In genomic region chr6:56749632-56750151, GRCh38 we compare ENCODE assay signal across 12 cellular contexts.
DNase-seq lines count a peak whose midpoint lies in the region; ATAC-seq and TF ChIP-seq lines count a peak whose summit lies in the region.
"Had no signal": no experiment of that assay in that cellular context is flagged by ENCODE, and none has a peak within 500 bp of the region (broad histone marks: within the 10 kb centered on the region; RNA-seq: fewer than 3 reads in every experiment).

No MANE protein-coding gene starts in this region.

- H3K27ac Mint-ChIP-seq in MCF 10A (ENCODE audit: low read depth, unreplicated experiment): peak overlapping the region; percentile 91

- H3K36me3 ChIP-seq in breast epithelium: no peaks in the 10 kb centered on the region
- no peaks in the 10 kb centered on the region for H3K36me3 ChIP-seq in upper lobe of left lung
- H3K36me3 ChIP-seq: Peyer's patch had no signal

- ATAC-seq in foreskin keratinocyte (peak; percentile 90), upper lobe of left lung (ENCODE audit: low FRiP score in 2 of 2) (peak; percentile 52 to 77), GM19328 (IDR thresholded peaks at IDR 0.05; ENCODE audit: unreplicated experiment) (no peak)

- DNase-seq in MCF 10A (ENCODE audit: unreplicated experiment): peak; percentile 88
- no peak for DNase-seq in breast epithelium (ENCODE audit: low spot score in 2 of 2)
- DNase-seq in T1000 (lab: John Stamatoyannopoulos, UW): peak; percentile 17
- peak; percentile 85 to 96 for DNase-seq in foreskin keratinocyte
- no peak for DNase-seq in upper lobe of left lung
- no peak for DNase-seq in stimulated activated CD4-positive, alpha-beta T cell treated with anti-CD3 and anti-CD28 coated beads, Interleukin-4, amount 100 ng/mL, for 4 hours
- DNase-seq in NCI-H524 treated with DMSO at 0.1 percent for 48 hours (lab: John Stamatoyannopoulos, UW): no peak
- DNase-seq: activated CD4-positive, alpha-beta T cell treated with anti-CD3 and anti-CD28 coated beads, Interleukin-2, amount 50 U/mL, for 48 hours; MM.1S; Peyer's patch had no signal

- TF ChIP-seq POLR2A in breast epithelium (IDR thresholded peaks at IDR 0.05) (no peak), upper lobe of left lung (IDR thresholded peaks at IDR 0.05) (no peak)

- H3K4me3 Mint-ChIP-seq in MCF 10A (ENCODE audit: unreplicated experiment): peak overlapping the region; percentile 65

- POLR2A ChIA-PET in MCF 10A (lab: Yijun Ruan, JAX): interaction anchor here (0.6 to 11.3 kb wide), 17 partner anchors 8 to 116 kb away, joined by 3 to 192 read pairs (median 7); partner anchors contain the start of gene DST

- no peak for TF ChIP-seq EP300 in upper lobe of left lung (IDR thresholded peaks at IDR 0.05)

- H3K4me3 ChIP-seq in breast epithelium (no peak overlapping the region), upper lobe of left lung (no peak overlapping the region)
- H3K4me3 ChIP-seq: Peyer's patch, skin epidermis had no signal

- H3K27me3 ChIP-seq in breast epithelium: no peaks in the 10 kb centered on the region
- no peaks in the 10 kb centered on the region for H3K27me3 ChIP-seq in foreskin keratinocyte
- H3K27me3 ChIP-seq in upper lobe of left lung: no peaks in the 10 kb centered on the region
- H3K27me3 ChIP-seq: Peyer's patch had no signal

- no peaks in the 10 kb centered on the region for H3K9me3 Mint-ChIP-seq in MCF 10A (ENCODE audit: unreplicated experiment)

- H3K4me1 ChIP-seq in breast epithelium (no peaks in the 10 kb centered on the region), foreskin keratinocyte (peaks cover 63% of the 10 kb centered on the region), upper lobe of left lung (peaks cover 3 to 8% (median 5%) of the 10 kb centered on the region in 4 donors)
- H3K4me1 ChIP-seq: Peyer's patch had no signal

- H3K4me1 Mint-ChIP-seq in MCF 10A (ENCODE audit: insufficient read depth, unreplicated experiment): peaks cover 51% of the 10 kb centered on the region

- CTCF ChIA-PET in MCF 10A (lab: Yijun Ruan, JAX): interaction anchor here (0.7 to 4.1 kb wide), 8 partner anchors 8 to 141 kb away, joined by 3 to 22 read pairs (median 4); no protein-coding TSS in a partner anchor

- TF ChIP-seq CTCF in MCF 10A (IDR thresholded peaks at IDR 0.05; ENCODE audit: unreplicated experiment) (no peak), breast epithelium (IDR thresholded peaks at IDR 0.05) (no peak), foreskin keratinocyte (conservative IDR thresholded peaks at IDR 0.05) (no peak), upper lobe of left lung (IDR thresholded peaks at IDR 0.05) (no peak)

- WGBS in upper lobe of left lung, 2 donors: 95 to 96% methylated on average over 3 of the region's 3 CpGs

- no peaks in the 10 kb centered on the region for H3K27me3 Mint-ChIP-seq in MCF 10A (ENCODE audit: insufficient read depth, unreplicated experiment)

- H3K9me3 ChIP-seq in breast epithelium (no peaks in the 10 kb centered on the region), upper lobe of left lung (no peaks in the 10 kb centered on the region)
- H3K9me3 ChIP-seq: Peyer's patch had no signal

- H3K27ac ChIP-seq in breast epithelium: no peak overlapping the region
- peak overlapping the region; percentile 87 for H3K27ac ChIP-seq in foreskin keratinocyte
- peak overlapping the region in 1 of 4 donors; percentile 20 for H3K27ac ChIP-seq in upper lobe of left lung
- H3K27ac ChIP-seq: Peyer's patch had no signal

- intact Hi-C loops in MCF 10A (cut with micrococcal nuclease) (no loop called here), breast epithelium (cut with DNase I; ENCODE audit: low total_unique reads) (no loop called here)

- H3K36me3 Mint-ChIP-seq in MCF 10A (ENCODE audit: insufficient read depth, unreplicated experiment): no peaks in the 10 kb centered on the region

- no TSS peak for BruUV-seq in MCF 10A (replicated peaks; lab: Mats Ljungman, UMichigan)

Comparison
In these comparisons a context has a peak if more than half of its experiments do, and no peak if none do; other contexts are left out.
1. DNase-seq: peak in MCF 10A (single experiment), T1000 (single experiment) and foreskin keratinocyte (2 of 2); none in breast epithelium (0 of 2), upper lobe of left lung (0 of 2), stimulated activated CD4-positive, alpha-beta T cell treated with anti-CD3 and anti-CD28 coated beads, Interleukin-4, amount 100 ng/mL, for 4 hours (0 of 2) and NCI-H524 treated with DMSO at 0.1 percent for 48 hours (single experiment).